In genomic region chr10:21807162-21807561, GRCh38 we compare ENCODE assay signal across 1 cellular context.
TF ChIP-seq lines count a peak whose summit lies in the region.

No MANE protein-coding gene starts in this region.

TF ChIP-seq in K562, 482 proteins besides CTCF, POLR2A, EP300 and RAD21 (continued from another document and continues in another):
- TF ChIP-seq BACH1 (tag; IDR thresholded peaks at IDR 0.05) (no peak), BRD9 (IDR thresholded peaks at IDR 0.05; ENCODE audit: low read depth, partially characterized antibody) (peak; percentile 78), ZNF253 (CRISPR knock-in tag; conservative IDR thresholded peaks at IDR 0.05) (no peak), YY1 (IDR thresholded peaks at IDR 0.05; ENCODE audit: borderline replicate concordance in 1 of 3, control insufficient read depth in 1 of 3, extremely low read depth in 1 of 3, insufficient read depth in 3 of 3, insufficient read length in 1 of 3, insufficient replicate concordance in 2 of 3, low read depth in 1 of 3, low read length in 2 of 3) (peak in 1 of 3 experiments; percentile 57), PHB2 (IDR thresholded peaks at IDR 0.05; ENCODE audit: low read depth) (peak; percentile 66; the same call in 1 of the 2 replicates), ZNF174 (CRISPR knock-in tag; IDR thresholded peaks at IDR 0.05) (no peak), SMARCE1 (IDR thresholded peaks at IDR 0.05) (peak; percentile 89), TRIM24 (IDR thresholded peaks at IDR 0.05) (peak; percentile 70 to 85; a peak in 3 of 4 replicates), ZNF507 (tag; conservative IDR thresholded peaks at IDR 0.05) (no peak), EGR1 (conservative IDR thresholded peaks at IDR 0.05) (peak; percentile 71), GTF2F1 (IDR thresholded peaks at IDR 0.05; ENCODE audit: low read depth, low read length) (no peak), ATF7 (IDR thresholded peaks at IDR 0.05) (peak; percentile 46; the same call in 1 of the 2 replicates), TAL1 (IDR thresholded peaks at IDR 0.05) (peak; percentile 85), BCL6 (CRISPR knock-in tag; IDR thresholded peaks at IDR 0.05) (no peak), MTA1 (IDR thresholded peaks at IDR 0.05; ENCODE audit: borderline replicate concordance) (peak; percentile 16; the same call in 1 of the 2 replicates), KLF1 (tag; IDR thresholded peaks at IDR 0.05) (no peak), RFX1 (IDR thresholded peaks at IDR 0.05) (peak; percentile 61; the same call in 1 of the 2 replicates), MYC (IDR thresholded peaks at IDR 0.05; ENCODE audit: low read depth, low read length) (peak; percentile 55; the same call in 1 of the 2 replicates), MYC (CRISPR knock-in tag; IDR thresholded peaks at IDR 0.05; ENCODE audit: borderline replicate concordance, low read depth) (no peak), ZBTB17 (CRISPR knock-in tag; IDR thresholded peaks at IDR 0.05) (0 out of 2 replicates have a peak, but pooled peaks have one; percentile 46), NR2C2 (CRISPR knock-in tag; IDR thresholded peaks at IDR 0.05) (no peak), NR2C2 (tag; IDR thresholded peaks at IDR 0.05) (peak; percentile 69), PBX2 (CRISPR knock-in tag; IDR thresholded peaks at IDR 0.05; ENCODE audit: low read depth) (peak; percentile 9; the same call in 1 of the 2 replicates), PBX2 (tag; conservative IDR thresholded peaks at IDR 0.05; ENCODE audit: low read depth) (peak; percentile 85), TBP (optimal IDR thresholded peaks at IDR 0.05; ENCODE audit: low read depth, low read length) (peak; percentile 27), RBM17 (IDR thresholded peaks at IDR 0.05; ENCODE audit: borderline replicate concordance, low read depth, low read length) (no peak), IRF2 (CRISPR knock-in tag; IDR thresholded peaks at IDR 0.05) (no peak), ILK (tag; IDR thresholded peaks at IDR 0.05; ENCODE audit: borderline replicate concordance, low read depth) (no peak), CBFA2T3 (IDR thresholded peaks at IDR 0.05) (peak; percentile 96), CCNT2 (IDR thresholded peaks at IDR 0.05; ENCODE audit: borderline replicate concordance, extremely low read depth, insufficient read length, low read depth, low read length) (peak; percentile 40), NFE2L1 (tag; IDR thresholded peaks at IDR 0.05; ENCODE audit: borderline replicate concordance, low read depth) (no peak), GTF2B (IDR thresholded peaks at IDR 0.05; ENCODE audit: extremely low read depth, insufficient read length) (peak; percentile 52), ZNF354B (CRISPR knock-in tag; IDR thresholded peaks at IDR 0.05) (no peak), RBFOX2 (IDR thresholded peaks at IDR 0.05; ENCODE audit: low read depth, low read length) (peak; percentile 34; the same call in 1 of the 2 replicates), FOXM1 (IDR thresholded peaks at IDR 0.05; ENCODE audit: low read depth) (peak; percentile 48; the same call in 1 of the 2 replicates), FOXM1 (CRISPR knock-in tag; IDR thresholded peaks at IDR 0.05; ENCODE audit: low read depth) (no peak), CEBPB (tag; IDR thresholded peaks at IDR 0.05) (no peak), POLR2AphosphoS5 (IDR thresholded peaks at IDR 0.05; ENCODE audit: control insufficient read depth, insufficient read depth, low read depth, low read length) (peak; percentile 76), DACH1 (IDR thresholded peaks at IDR 0.05; ENCODE audit: partially characterized antibody) (peak; percentile 91), PML (IDR thresholded peaks at IDR 0.05; ENCODE audit: low read length) (peak; percentile 69), CBX5 (IDR thresholded peaks at IDR 0.05; ENCODE audit: borderline replicate concordance, low read depth) (0 out of 2 replicates have a peak, but pooled peaks have one; percentile 65), ELF4 (CRISPR knock-in tag; IDR thresholded peaks at IDR 0.05) (peak; percentile 80; the same call in 1 of the 2 replicates), MBD2 (IDR thresholded peaks at IDR 0.05; ENCODE audit: borderline replicate concordance, low read depth) (peak; percentile 54; the same call in 1 of the 2 replicates), C11orf30 (IDR thresholded peaks at IDR 0.05; ENCODE audit: low read depth) (no peak), KAT8 (IDR thresholded peaks at IDR 0.05; ENCODE audit: low read depth) (no peak), SP2 (IDR thresholded peaks at IDR 0.05; ENCODE audit: extremely low read depth, low read depth, low read length, poor library complexity, severe bottlenecking) (no peak), LCOR (CRISPR knock-in tag; IDR thresholded peaks at IDR 0.05) (no peak), SOX6 (IDR thresholded peaks at IDR 0.05) (peak; percentile 80), CBX3 (IDR thresholded peaks at IDR 0.05; ENCODE audit: borderline replicate concordance in 1 of 2, low read length in 2 of 2) (peak in 1 of 2 experiments; percentile 92; a peak in 2 of 3 replicates), NR2F6 (CRISPR knock-in tag; IDR thresholded peaks at IDR 0.05) (no peak), U2AF2 (optimal IDR thresholded peaks at IDR 0.05; ENCODE audit: low read depth, low read length) (no peak), KDM1A (IDR thresholded peaks at IDR 0.05) (peak; percentile 82 to 91; a peak in 3 of 4 replicates), TBL1XR1 (IDR thresholded peaks at IDR 0.05; ENCODE audit: low read length in 2 of 2) (no peak; a peak in 1 of 4 replicates), NR2C1 (IDR thresholded peaks at IDR 0.05) (no peak), NR2C1 (tag; IDR thresholded peaks at IDR 0.05) (peak; percentile 53), ZKSCAN1 (IDR thresholded peaks at IDR 0.05; ENCODE audit: low read depth, low read length) (0 out of 2 replicates have a peak, but pooled peaks have one; percentile 22), ZBTB34 (CRISPR knock-in tag; IDR thresholded peaks at IDR 0.05) (no peak), ZBTB11 (CRISPR knock-in tag; IDR thresholded peaks at IDR 0.05) (no peak), GABPB2 (CRISPR knock-in tag; conservative IDR thresholded peaks at IDR 0.05) (0 out of 2 replicates have a peak, but pooled peaks have one; percentile 46), NCOA6 (IDR thresholded peaks at IDR 0.05) (no peak), ZMIZ1 (IDR thresholded peaks at IDR 0.05; ENCODE audit: low read depth in 2 of 2, low read length in 2 of 2) (peak in 1 of 2 experiments; percentile 82; a peak in 2 of 4 replicates), EWSR1 (IDR thresholded peaks at IDR 0.05; ENCODE audit: borderline replicate concordance, low read depth, partially characterized antibody) (no peak), ZNF445 (CRISPR knock-in tag; IDR thresholded peaks at IDR 0.05; ENCODE audit: low read depth) (no peak), POLR2G (IDR thresholded peaks at IDR 0.05; ENCODE audit: low read depth, low read length) (no peak)
- TF ChIP-seq, protein P1, sequence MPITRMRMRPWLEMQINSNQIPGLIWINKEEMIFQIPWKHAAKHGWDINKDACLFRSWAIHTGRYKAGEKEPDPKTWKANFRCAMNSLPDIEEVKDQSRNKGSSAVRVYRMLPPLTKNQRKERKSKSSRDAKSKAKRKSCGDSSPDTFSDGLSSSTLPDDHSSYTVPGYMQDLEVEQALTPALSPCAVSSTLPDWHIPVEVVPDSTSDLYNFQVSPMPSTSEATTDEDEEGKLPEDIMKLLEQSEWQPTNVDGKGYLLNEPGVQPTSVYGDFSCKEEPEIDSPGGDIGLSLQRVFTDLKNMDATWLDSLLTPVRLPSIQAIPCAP (CRISPR knock-in tag; IDR thresholded peaks at IDR 0.05; ENCODE audit: borderline replicate concordance), result no peak
- TF ChIP-seq, protein P2, sequence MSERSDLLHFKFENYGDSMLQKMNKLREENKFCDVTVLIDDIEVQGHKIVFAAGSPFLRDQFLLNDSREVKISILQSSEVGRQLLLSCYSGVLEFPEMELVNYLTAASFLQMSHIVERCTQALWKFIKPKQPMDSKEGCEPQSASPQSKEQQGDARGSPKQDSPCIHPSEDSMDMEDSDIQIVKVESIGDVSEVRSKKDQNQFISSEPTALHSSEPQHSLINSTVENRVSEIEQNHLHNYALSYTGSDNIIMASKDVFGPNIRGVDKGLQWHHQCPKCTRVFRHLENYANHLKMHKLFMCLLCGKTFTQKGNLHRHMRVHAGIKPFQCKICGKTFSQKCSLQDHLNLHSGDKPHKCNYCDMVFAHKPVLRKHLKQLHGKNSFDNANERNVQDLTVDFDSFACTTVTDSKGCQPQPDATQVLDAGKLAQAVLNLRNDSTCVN (CRISPR knock-in tag; IDR thresholded peaks at IDR 0.05), result no peak
